Comparison of ENCODE assay signal across 7 cellular contexts in the genomic region with DNA sequence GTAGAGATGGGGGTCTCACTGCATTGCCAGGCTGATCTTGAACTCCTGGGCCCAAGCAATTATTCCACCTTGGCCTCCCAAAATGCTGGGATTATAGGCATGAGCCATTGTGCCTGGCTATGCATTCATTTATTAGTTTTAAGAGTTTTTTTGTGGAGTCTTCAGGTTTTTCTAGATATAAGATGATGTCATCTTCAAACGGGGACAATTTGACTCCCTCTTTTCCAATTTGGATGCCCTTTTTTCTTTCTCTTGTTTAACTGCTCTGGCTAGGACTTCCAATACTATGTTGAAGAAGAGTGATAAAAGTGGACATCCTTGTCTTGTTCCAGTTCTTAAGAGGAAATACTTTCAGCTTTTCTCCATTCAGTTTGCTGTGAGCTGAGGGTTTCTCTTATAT.
"Had no signal": no experiment of that assay in that cellular context is flagged by ENCODE, and none has a peak within 500 bp of the region (broad histone marks: within the 10 kb centered on the region; RNA-seq: fewer than 3 reads in every experiment).

No MANE protein-coding gene starts in this region.

- H3K4me2 ChIP-seq: KMS-11 had no signal

- FAIRE-seq: HTR-8/SVneo had no signal

- H3K9ac ChIP-seq: KMS-11 had no signal

- H3K27ac ChIP-seq: HL-60, KMS-11 had no signal

- DNase-seq: IMR-90, Karpas-422, KBM-7, KG1 had no signal
